Comparison of ENCODE assay signal across 8 cellular contexts in genomic region chr1:175023043-175023921, GRCh38. TPM values are rescaled to one million over a fixed set of nuclear protein-coding genes. Genes with fewer than 3 reads are reported as not detected.
DNase-seq lines count a peak whose midpoint lies in the region; ATAC-seq and TF ChIP-seq lines count a peak whose summit lies in the region.

TSS of gene MRPS14 (minus strand) at chr1:175023425. CDS start at chr1:175023408, 17 bp downstream.

- TF ChIP-seq POLR2A in GM18951 (IDR thresholded peaks at IDR 0.05; ENCODE audit: extremely low read depth, insufficient read depth, insufficient read length) (peak; percentile 90), spleen (IDR thresholded peaks at IDR 0.05) (peak; percentile 3 to 27 (median 24))

- CTCF ChIA-PET in activated B cell treated with CpG ODN at 0.5 μM for 24 hours (lab: Charles Lee) = interaction anchor here (1.2 to 1.6 kb wide), 3 partner anchors 8 to 102 kb away, joined by 3 to 5 read pairs (median 5); no protein-coding TSS in a partner anchor

- ATAC-seq in HG03196 (IDR thresholded peaks at IDR 0.05; ENCODE audit: unreplicated experiment) (peak; percentile 94), activated B cell treated with CpG ODN at 0.5 μM for 24 hours (ENCODE audit: low read depth) (peak; percentile 93)

- H3K9me3 ChIP-seq in spleen = no peaks in the 10 kb centered on the region

- peaks cover 0 to 25% (median 5%) of the 10 kb centered on the region in 6 donors for H3K36me3 ChIP-seq in spleen

- H3K4me3 ChIP-seq in spleen = peak within 1 kb of the TSS; percentile 64 to 95 (median 72)

- H3K9me3 Mint-ChIP-seq in activated B cell treated with CpG ODN at 0.5 μM for 24 hours = peaks cover 5% of the 10 kb centered on the region

- peaks cover 29% of the 10 kb centered on the region for H3K4me1 Mint-ChIP-seq in activated B cell treated with CpG ODN at 0.5 μM for 24 hours

- TF ChIP-seq CTCF in activated B cell treated with CpG ODN at 0.5 μM for 24 hours (IDR thresholded peaks at IDR 0.05) (no peak), spleen (IDR thresholded peaks at IDR 0.05 in 8 of 11, conservative IDR thresholded peaks at IDR 0.05 in 3 of 11) (peak in 5 of 11 experiments; percentile 4 to 36 (median 18))

- no peaks in the 10 kb centered on the region for H3K27me3 Mint-ChIP-seq in activated B cell treated with CpG ODN at 0.5 μM for 24 hours

- intact Hi-C loops in activated B cell treated with CpG ODN at 0.5 μM for 24 hours (cut with micrococcal nuclease) (loop anchor here (1.0 to 10.0 kb wide), 6 partner anchors 24 to 1546 kb away; partner anchors contain the start of genes CACYBP, COP1, PRDX6 and RC3H1), spleen (cut with DNase I; ENCODE audit: low total_unique reads) (no loop called here)

- peak within 1 kb of the TSS; percentile 84 for H3K27ac ChIP-seq in caudate nucleus (ENCODE audit: low read depth, low read length)
- peak within 1 kb of the TSS; percentile 71 to 91 (median 85) for H3K27ac ChIP-seq in spleen

- H3K27me3 ChIP-seq in spleen (replicated peaks in 1 of 7) = no peaks in the 10 kb centered on the region

- POLR2A ChIA-PET in activated B cell treated with CpG ODN at 0.5 μM for 24 hours (lab: Charles Lee) = interaction anchor here (0.6 to 4.0 kb wide), 21 partner anchors 8 to 1546 kb away, joined by 3 to 139 read pairs (median 5); partner anchors contain the start of genes CACYBP, KLHL20, PRDX6 and RC3H1

- H3K4me3 Mint-ChIP-seq in activated B cell treated with CpG ODN at 0.5 μM for 24 hours = peak within 1 kb of the TSS; percentile 95

- 3 to 4% (median 3%) methylated on average over 35 to 42 of the region's 42 CpGs for WGBS in spleen, 5 donors

- in situ Hi-C loops in GM18951 (cut with MboI; ENCODE audit: low sequenced_read_pairs, unreplicated experiment) = no loop called here

- H3K36me3 Mint-ChIP-seq in activated B cell treated with CpG ODN at 0.5 μM for 24 hours (ENCODE audit: low read depth) = peaks cover 27% of the 10 kb centered on the region

- peaks cover 5 to 50% (median 18%) of the 10 kb centered on the region in 6 donors for H3K4me1 ChIP-seq in spleen

- H3K27ac Mint-ChIP-seq in activated B cell treated with CpG ODN at 0.5 μM for 24 hours = peak within 1 kb of the TSS; percentile 90

- DNase-seq in AG08396 (ENCODE audit: low spot score) (peak; percentile 95), NCI-H345 (lab: John Stamatoyannopoulos, UW) (peak; percentile 99), activated B cell treated with CpG ODN at 0.5 μM for 24 hours (peak; percentile 91), caudate nucleus (lab: John Stamatoyannopoulos, UW) (peak; percentile 50 to 98 (median 94)), inferior parietal cortex (ENCODE audit: extremely low spot score) (peak; percentile 96), spleen (peak; percentile 98)

RNA-seq across cellular contexts. Expression of gene MRPS14, which starts in this region (rescaled TPM):
- total RNA-seq in activated B cell treated with CpG ODN at 0.5 μM for 24 hours = 36.5 and 36.9 TPM in 2 replicates
- total RNA-seq in spleen = 10 to 100 TPM; 20.8 to 34.5 (median 26.8) TPM
- polyA plus RNA-seq in spleen = 10 to 100 TPM; 10.1 to 26.1 (median 25.2) TPM

Comparison
In these comparisons a context has a peak if more than half of its experiments do, and no peak if none do; other contexts are left out.
1. Peak in every context shown above with its lines: DNase-seq, ATAC-seq, H3K4me3 ChIP-seq and H3K27ac ChIP-seq.